16 cellular contexts compared by ENCODE assay signal in the genomic region with DNA sequence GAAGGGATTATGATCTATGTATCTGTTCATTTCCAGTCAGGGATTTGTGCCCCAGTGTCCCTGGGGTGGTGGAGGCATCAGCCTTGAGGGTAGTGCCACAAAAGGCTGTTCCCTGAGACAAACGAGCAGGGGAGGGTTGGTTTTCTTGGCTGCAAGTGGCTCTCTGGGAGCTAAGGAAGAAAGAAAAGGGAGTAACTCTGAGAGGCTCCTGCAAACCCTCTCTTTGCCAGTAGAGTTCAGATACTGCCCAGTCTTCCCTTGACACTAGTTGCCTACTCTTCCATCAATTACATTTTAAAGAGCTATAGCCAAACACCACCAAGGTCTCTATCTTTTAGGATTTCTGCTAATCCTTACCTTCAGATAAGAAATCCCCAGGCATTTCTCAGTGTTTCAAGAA.
"Had no signal": no experiment of that assay in that cellular context is flagged by ENCODE, and none has a peak within 500 bp of the region (broad histone marks: within the 10 kb centered on the region; RNA-seq: fewer than 3 reads in every experiment).

No MANE protein-coding gene starts in this region.

- H3K4me1 Mint-ChIP-seq: activated CD8-positive, alpha-beta memory T cell treated with anti-CD3 and anti-CD28 coated beads, Interleukin-2, amount 10 ng/mL, durations not matched to agents 7 days and 5 days; activated naive CD8-positive, alpha-beta T cell treated with anti-CD3 and anti-CD28 coated beads for 36 hours had no signal

- H3K4me1 ChIP-seq: breast epithelium, heart left ventricle, sigmoid colon, upper lobe of left lung had no signal

- H3K27me3 ChIP-seq: breast epithelium, heart left ventricle, sigmoid colon, upper lobe of left lung had no signal

- ATAC-seq: activated CD8-positive, alpha-beta memory T cell treated with anti-CD3 and anti-CD28 coated beads, Interleukin-2, amount 10 ng/mL, durations not matched to agents 7 days and 5 days; activated T-cell treated with anti-CD3 and anti-CD28 coated beads, Interleukin-2, amount 50 U/mL, for 4 hours; heart left ventricle; left ventricle myocardium superior had no signal

- H3K27ac Mint-ChIP-seq: activated CD8-positive, alpha-beta memory T cell treated with anti-CD3 and anti-CD28 coated beads, Interleukin-2, amount 10 ng/mL, durations not matched to agents 7 days and 5 days; activated naive CD8-positive, alpha-beta T cell treated with anti-CD3 and anti-CD28 coated beads for 36 hours; nephron; T-helper 2 cell treated with Interferon-gamma antibody and Interleukin-4, amounts not matched to agents 5 μg/mL and 100 μg/mL, for 36 hours had no signal

- H3K27ac ChIP-seq: heart left ventricle, sigmoid colon, upper lobe of left lung had no signal

- H3K9me3 ChIP-seq: breast epithelium had no signal

- H3K9me3 Mint-ChIP-seq: activated naive CD8-positive, alpha-beta T cell treated with anti-CD3 and anti-CD28 coated beads for 36 hours; activated T-cell treated with anti-CD3 and anti-CD28 coated beads, Interleukin-2, amount 50 U/mL, for 4 hours; T-helper 2 cell treated with Interferon-gamma antibody and Interleukin-4, amounts not matched to agents 5 μg/mL and 100 μg/mL, for 36 hours had no signal

- H3K36me3 ChIP-seq: breast epithelium, heart left ventricle, sigmoid colon, upper lobe of left lung had no signal

- H3K36me3 Mint-ChIP-seq: activated CD8-positive, alpha-beta memory T cell treated with anti-CD3 and anti-CD28 coated beads, Interleukin-2, amount 10 ng/mL, durations not matched to agents 7 days and 5 days; activated naive CD8-positive, alpha-beta T cell treated with anti-CD3 and anti-CD28 coated beads for 36 hours had no signal

- H3K4me3 Mint-ChIP-seq: activated CD8-positive, alpha-beta memory T cell treated with anti-CD3 and anti-CD28 coated beads, Interleukin-2, amount 10 ng/mL, durations not matched to agents 7 days and 5 days; activated naive CD8-positive, alpha-beta T cell treated with anti-CD3 and anti-CD28 coated beads for 36 hours; activated T-cell treated with anti-CD3 and anti-CD28 coated beads, Interleukin-2, amount 50 U/mL, for 4 hours; nephron; T-helper 2 cell treated with Interferon-gamma antibody and Interleukin-4, amounts not matched to agents 5 μg/mL and 100 μg/mL, for 36 hours had no signal

- DNase-seq: activated CD4-positive, alpha-beta T cell treated with anti-CD3 and anti-CD28 coated beads for 1 hour; activated CD4-positive, alpha-beta T cell treated with anti-CD3 and anti-CD28 coated beads, Interleukin-2, amount 50 U/mL, for 48 hours; activated CD8-positive, alpha-beta memory T cell treated with anti-CD3 and anti-CD28 coated beads, Interleukin-2, amount 10 ng/mL, durations not matched to agents 7 days and 5 days; activated effector memory CD4-positive, alpha-beta T cell treated with anti-CD3 and anti-CD28 coated beads, Interleukin-2, amount 50 U/mL, for 16 hours; activated naive CD8-positive, alpha-beta T cell treated with anti-CD3 and anti-CD28 coated beads for 36 hours; activated T-cell treated with anti-CD3 and anti-CD28 coated beads, Interleukin-2, amount 50 U/mL, for 4 hours; heart left ventricle; left ventricle myocardium superior; mesenchymal stem cell; sigmoid colon; stimulated activated CD4-positive, alpha-beta T cell treated with anti-CD3 and anti-CD28 coated beads, Interleukin-2, amount 100 ng/mL, for 24 hours; stimulated activated naive CD4-positive, alpha-beta T cell; upper lobe of left lung had no signal

- H3K4me3 ChIP-seq: breast epithelium, heart left ventricle, sigmoid colon, upper lobe of left lung had no signal
